Comparison of ENCODE assay signal across 10 cellular contexts in genomic region chr7:138478499-138478908, GRCh38. TPM values are rescaled to one million over a fixed set of nuclear protein-coding genes. Genes with fewer than 3 reads are reported as not detected.
DNase-seq lines count a peak whose midpoint lies in the region; ATAC-seq, FAIRE-seq and TF ChIP-seq lines count a peak whose summit lies in the region.
"Had no signal": no experiment of that assay in that cellular context is flagged by ENCODE, and none has a peak within 500 bp of the region (broad histone marks: within the 10 kb centered on the region; RNA-seq: fewer than 3 reads in every experiment).

No MANE protein-coding gene starts in this region.

- DNase-seq in DND-41, result no peak
- no peak for DNase-seq in K562 (ENCODE audit: extremely low read depth in 1 of 4, low spot score in 3 of 4)
- no peak for DNase-seq in SJCRH30
- DNase-seq in NCI-H1092 (lab: John Stamatoyannopoulos, UW), result no peak
- DNase-seq in UCSD-AML1 (lab: John Stamatoyannopoulos, UW; ENCODE audit: unreplicated experiment), result no peak
- DNase-seq in DMS 273 (lab: John Stamatoyannopoulos, UW; ENCODE audit: unreplicated experiment), result no peak
- DNase-seq: kidney glomerular epithelial cell had no signal

- FAIRE-seq in K562 (lab: Jason Lieb, UNC), result no peak

- CTCF ChIA-PET in K562 (lab: Yijun Ruan, JAX; ENCODE audit: low intra/inter-chr PET ratio), result no interaction called here

- no peaks in the 10 kb centered on the region for H3K27me3 ChIP-seq in DND-41 (ENCODE audit: insufficient read depth, low read length, poor library complexity)
- H3K27me3 ChIP-seq in K562 (ENCODE audit: control insufficient read depth in 2 of 2, insufficient read depth in 2 of 2, low read length in 2 of 2), result no peaks in the 10 kb centered on the region
- no peaks in the 10 kb centered on the region for H3K27me3 ChIP-seq in SJCRH30

- TF ChIP-seq EP300 in K562 (IDR thresholded peaks at IDR 0.05; ENCODE audit: low read length), result no peak

- no TSS peak for BruUV-seq in K562 (replicated peaks; lab: Mats Ljungman, UMichigan)

- peaks cover 66% of the 10 kb centered on the region for H4K20me1 ChIP-seq in DND-41 (ENCODE audit: insufficient read depth, low read length)
- H4K20me1 ChIP-seq in K562 (replicated peaks; ENCODE audit: control insufficient read depth, insufficient read depth, low read length), result peaks cover 2% of the 10 kb centered on the region

- no peak overlapping the region for H3K4me2 ChIP-seq in DND-41 (ENCODE audit: insufficient read depth, low read length)
- no peak overlapping the region for H3K4me2 ChIP-seq in K562 (ENCODE audit: insufficient read depth, low read length)

- WGBS in K562 (ENCODE audit: insufficient coverage, low coverage, missing lambda C conversion rate), result 86% methylated on average over 1 of the region's 1 CpG

- no peak overlapping the region for H3K4me3 ChIP-seq in DND-41 (ENCODE audit: low read depth in 1 of 2, low read length in 2 of 2)
- H3K4me3 ChIP-seq in K562, result no peak overlapping the region
- no peak overlapping the region for H3K4me3 ChIP-seq in SJCRH30

- H3K36me3 ChIP-seq in DND-41 (ENCODE audit: insufficient read depth, low read length) (no peaks in the 10 kb centered on the region; the same call in 1 of the 2 replicates), K562 (ENCODE audit: control insufficient read depth, insufficient read depth, low read length) (no peaks in the 10 kb centered on the region), SJCRH30 (no peaks in the 10 kb centered on the region)

- H3K9me1 ChIP-seq in K562 (ENCODE audit: control insufficient read depth, insufficient read depth, low read length), result no peaks in the 10 kb centered on the region

- H3K27ac ChIP-seq in DND-41 (ENCODE audit: low read length) (no peak overlapping the region), K562 (ENCODE audit: extremely low read depth, low read depth, low read length) (no peak overlapping the region; the same call in 2 of the 3 replicates), SJCRH30 (no peak overlapping the region)

- POLR2A ChIA-PET in K562 (lab: Yijun Ruan, JAX), result interaction anchor here (0.6 to 3.6 kb wide), 9 partner anchors 9 to 971 kb away, joined by 3 to 24 read pairs (median 4); no protein-coding TSS in a partner anchor

- intact Hi-C loops in K562 (cut with micrococcal nuclease), result no loop called here

- peaks cover 97% of the 10 kb centered on the region for H3K79me2 ChIP-seq in DND-41 (ENCODE audit: insufficient read depth, low read length)
- peaks cover 97% of the 10 kb centered on the region for H3K79me2 ChIP-seq in K562 (ENCODE audit: control insufficient read depth, insufficient read depth, low read length)

- ATAC-seq in DND-41 (ENCODE audit: insufficient read depth, low read depth) (peak; percentile 22; the same call in 1 of the 3 replicates), GM19468 (IDR thresholded peaks at IDR 0.05; ENCODE audit: extremely low read depth, unreplicated experiment) (peak; percentile 79), HG03280 (IDR thresholded peaks at IDR 0.05; ENCODE audit: unreplicated experiment) (peak; percentile 75), K562 (peak; percentile 43)
- ATAC-seq: Panc1 had no signal

- no peak for TF ChIP-seq POLR2A in K562 (conservative IDR thresholded peaks at IDR 0.05)

- H3K9ac ChIP-seq in DND-41 (ENCODE audit: low read depth, low read length) (no peak overlapping the region), K562 (ENCODE audit: insufficient read depth in 1 of 2, low read depth in 2 of 2, low read length in 2 of 2) (peak overlapping the region in 1 of 2 experiments; percentile 14; a peak in 1 of 4 replicates)

- H2AFZ ChIP-seq in DND-41 (ENCODE audit: low read depth, low read length) (no peak overlapping the region), K562 (ENCODE audit: low read depth, low read length) (no peak overlapping the region)

- H3K9me3 ChIP-seq in DND-41 (ENCODE audit: insufficient read depth, low read length, severe bottlenecking), result no peaks in the 10 kb centered on the region
- no peaks in the 10 kb centered on the region for H3K9me3 ChIP-seq in K562 (replicated peaks; ENCODE audit: control insufficient read depth, insufficient read depth, low read depth, low read length)
- no peaks in the 10 kb centered on the region for H3K9me3 ChIP-seq in SJCRH30 (replicated peaks)

- no peak for TF ChIP-seq RAD21 in K562 (CRISPR knock-in tag; conservative IDR thresholded peaks at IDR 0.05 in 1 of 2, IDR thresholded peaks at IDR 0.05 in 1 of 2)

- TF ChIP-seq CTCF in DND-41 (IDR thresholded peaks at IDR 0.05; ENCODE audit: borderline replicate concordance, extremely low read depth, low read length, poor library complexity, severe bottlenecking) (no peak), K562 (IDR thresholded peaks at IDR 0.05 in 2 of 3, conservative IDR thresholded peaks at IDR 0.05 in 1 of 3; ENCODE audit: insufficient read depth in 2 of 3, low read depth in 1 of 3, low read length in 3 of 3) (no peak)

- H3K4me1 ChIP-seq in DND-41 (ENCODE audit: insufficient read depth, low read length) (no peaks in the 10 kb centered on the region), K562 (replicated peaks in 1 of 2; ENCODE audit: control insufficient read depth in 2 of 2, insufficient read depth in 2 of 2, low read length in 2 of 2) (peaks cover 3 to 12% of the 10 kb centered on the region in 2 experiments; a peak in 3 of 5 replicates), SJCRH30 (peaks cover 3% of the 10 kb centered on the region; the same call in 1 of the 2 replicates)

- in situ Hi-C loops in K562 (cut with MboI), result no loop called here

TF ChIP-seq in K562, 482 proteins besides CTCF, POLR2A, EP300 and RAD21:
- TF ChIP-seq TEAD4 (IDR thresholded peaks at IDR 0.05; ENCODE audit: low read length) (no peak), TEAD4 (CRISPR knock-in tag; IDR thresholded peaks at IDR 0.05; ENCODE audit: borderline replicate concordance) (no peak), ESRRB (CRISPR knock-in tag; IDR thresholded peaks at IDR 0.05; ENCODE audit: borderline replicate concordance) (no peak), RBM22 (IDR thresholded peaks at IDR 0.05; ENCODE audit: low read depth, low read length, poor library complexity, severe bottlenecking) (no peak), GABPA (tag; conservative IDR thresholded peaks at IDR 0.05; ENCODE audit: low read depth) (no peak)
- TF ChIP-seq, protein P1, sequence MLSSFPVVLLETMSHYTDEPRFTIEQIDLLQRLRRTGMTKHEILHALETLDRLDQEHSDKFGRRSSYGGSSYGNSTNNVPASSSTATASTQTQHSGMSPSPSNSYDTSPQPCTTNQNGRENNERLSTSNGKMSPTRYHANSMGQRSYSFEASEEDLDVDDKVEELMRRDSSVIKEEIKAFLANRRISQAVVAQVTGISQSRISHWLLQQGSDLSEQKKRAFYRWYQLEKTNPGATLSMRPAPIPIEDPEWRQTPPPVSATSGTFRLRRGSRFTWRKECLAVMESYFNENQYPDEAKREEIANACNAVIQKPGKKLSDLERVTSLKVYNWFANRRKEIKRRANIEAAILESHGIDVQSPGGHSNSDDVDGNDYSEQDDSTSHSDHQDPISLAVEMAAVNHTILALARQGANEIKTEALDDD (IDR thresholded peaks at IDR 0.05), result peak; percentile 83
TF ChIP-seq in K562: peak in this region for 1.

RNA-seq across cellular contexts. Expression of gene TRIM24, which starts 18.4 kb away (rescaled TPM):
- 47.4 and 128 TPM in 2 replicates for total RNA-seq in K562 (2011; cell fraction: chromatin; rRNA removed; ENCODE audit: low replicate concordance)
- total RNA-seq in K562 (2011; cell fraction: nucleolus; rRNA removed), result 23.3 and 24.7 TPM in 2 replicates
- 54.0 and 95.2 TPM in 2 replicates for total RNA-seq in K562 (2011; cell fraction: nucleoplasm; rRNA removed)
- total RNA-seq in K562 (2014; rRNA removed) (33.3 and 37.1 TPM in 2 replicates), K562 (2014; rRNA removed; fragmentation: Illumina TruSeq; extraction: Trizol) (40.2 and 46.5 TPM in 2 replicates), K562 (2015; rRNA removed; fragmentation: Illumina TruSeq; extraction: Trizol) (52.4 and 56.4 TPM in 2 replicates), K562 (2021) (55.8 and 62.8 TPM in 2 replicates)
- polyA plus RNA-seq in K562 (2011; rRNA removed) (61.7 and 66.9 TPM in 2 replicates), K562 (2014; fragmentation: Illumina TruSeq; extraction: Trizol) (61.5 and 74.0 TPM in 2 replicates), K562 (2014; fragmentation: Nextera tagmentation; extraction: Ambion mirVana) (10 to 100 TPM; 13.4 to 15.1 TPM), K562 (2014; rRNA removed) (40.2 and 41.7 TPM in 2 replicates)
- polyA plus RNA-seq in K562 (2011; cell fraction: cytosol; rRNA removed), result 28.4 and 38.1 TPM in 2 replicates
- 36.0 and 50.5 TPM in 2 replicates for polyA plus RNA-seq in K562 (2011; cell fraction: nucleus; rRNA removed)
- 40.9 and 42.4 TPM in 2 replicates for polyA plus RNA-seq in K562 (2012)
- polyA minus RNA-seq in K562 (2011; rRNA and poly(A)+ RNA removed), result 101 and 125 TPM in 2 replicates
- polyA minus RNA-seq in K562 (2011; cell fraction: cytosol; rRNA and poly(A)+ RNA removed), result 40.7 and 48.4 TPM in 2 replicates
- polyA minus RNA-seq in K562 (2011; cell fraction: nucleus; rRNA and poly(A)+ RNA removed), result 36.4 and 60.5 TPM in 2 replicates
- 36.4 and 40.0 TPM in 2 replicates for total RNA-seq in SJCRH30 (2014; rRNA removed; shearing (Covaris generic))

Comparison
In these comparisons a context has a peak if more than half of its experiments do, and no peak if none do; other contexts are left out.
1. ATAC-seq: peak in every context shown above with its lines; median percentile 79 in GM19468; 75 in HG03280; 43 in K562; 22 in DND-41.